Comparison of ENCODE assay signal across 9 cellular contexts in genomic region chr22:46935506-46936377, GRCh38.
A peak's percentile ranks its signal among the peaks of the same experiment; 100 is the strongest.
DNase-seq lines count a peak whose midpoint lies in the region; ATAC-seq lines count a peak whose summit lies in the region.
"Had no signal": no experiment of that assay in that cellular context is flagged by ENCODE, and none has a peak within 500 bp of the region (broad histone marks: within the 10 kb centered on the region; RNA-seq: fewer than 3 reads in every experiment).

No MANE protein-coding gene starts in this region.

- DNase-seq in NCI-H345 (lab: John Stamatoyannopoulos, UW): peak; percentile 1
- DNase-seq in NCI-H345 treated with DMSO at 0.1 percent for 48 hours (lab: John Stamatoyannopoulos, UW; ENCODE audit: unreplicated experiment): no peak
- DNase-seq in activated T-helper 2 cell treated with anti-CD3 and anti-CD28 coated beads, Interferon-gamma antibody, Interleukin-2, Interleukin-4, amounts not matched to agents 10 μg/mL and 5 μg/mL and 100 μg/mL, durations not matched to agents 14 hours and 24 hours and 36 hours (ENCODE audit: low spot score): no peak
- DNase-seq in left kidney (ENCODE audit: low read depth, low spot score): peak; percentile 51
- no peak for DNase-seq in stimulated activated effector memory CD8-positive, alpha-beta T cell treated with anti-CD3 and anti-CD28 coated beads, Interleukin-12 subunit alpha, Interleukin-12 subunit beta, amount 100 ng/mL, for 72 hours (ENCODE audit: low spot score in 2 of 2)
- DNase-seq: NCI-H1092 treated with DMSO at 0.1 percent for 48 hours had no signal

- H3K27me3 Mint-ChIP-seq in activated T-helper 2 cell treated with anti-CD3 and anti-CD28 coated beads, Interferon-gamma antibody, Interleukin-2, Interleukin-4, amounts not matched to agents 10 μg/mL and 5 μg/mL and 100 μg/mL, durations not matched to agents 14 hours and 24 hours and 36 hours (ENCODE audit: low read depth): no peaks in the 10 kb centered on the region

- ATAC-seq in stimulated activated effector memory CD8-positive, alpha-beta T cell treated with anti-CD3 and anti-CD28 coated beads, Interleukin-12 subunit alpha, Interleukin-12 subunit beta, amount 100 ng/mL, for 72 hours: no peak
- no peak for ATAC-seq in HG03039 (IDR thresholded peaks at IDR 0.05; ENCODE audit: unreplicated experiment)
- no peak for ATAC-seq in HG03175 (IDR thresholded peaks at IDR 0.05; ENCODE audit: unreplicated experiment)
- ATAC-seq in GM18511 (IDR thresholded peaks at IDR 0.05; ENCODE audit: unreplicated experiment): no peak

- H3K27ac Mint-ChIP-seq in activated T-helper 2 cell treated with anti-CD3 and anti-CD28 coated beads, Interferon-gamma antibody, Interleukin-2, Interleukin-4, amounts not matched to agents 10 μg/mL and 5 μg/mL and 100 μg/mL, durations not matched to agents 14 hours and 24 hours and 36 hours: peak overlapping the region; percentile 10
- peak overlapping the region; percentile 68 for H3K27ac Mint-ChIP-seq in stimulated activated effector memory CD8-positive, alpha-beta T cell treated with anti-CD3 and anti-CD28 coated beads, Interleukin-12 subunit alpha, Interleukin-12 subunit beta, amount 100 ng/mL, for 72 hours

- H3K4me1 Mint-ChIP-seq in activated T-helper 2 cell treated with anti-CD3 and anti-CD28 coated beads, Interferon-gamma antibody, Interleukin-2, Interleukin-4, amounts not matched to agents 10 μg/mL and 5 μg/mL and 100 μg/mL, durations not matched to agents 14 hours and 24 hours and 36 hours (ENCODE audit: low read depth): peaks cover 15% of the 10 kb centered on the region
- peaks cover 47% of the 10 kb centered on the region for H3K4me1 Mint-ChIP-seq in stimulated activated effector memory CD8-positive, alpha-beta T cell treated with anti-CD3 and anti-CD28 coated beads, Interleukin-12 subunit alpha, Interleukin-12 subunit beta, amount 100 ng/mL, for 72 hours

- no peak overlapping the region for H3K4me3 Mint-ChIP-seq in activated T-helper 2 cell treated with anti-CD3 and anti-CD28 coated beads, Interferon-gamma antibody, Interleukin-2, Interleukin-4, amounts not matched to agents 10 μg/mL and 5 μg/mL and 100 μg/mL, durations not matched to agents 14 hours and 24 hours and 36 hours (ENCODE audit: low read depth)
- no peak overlapping the region for H3K4me3 Mint-ChIP-seq in stimulated activated effector memory CD8-positive, alpha-beta T cell treated with anti-CD3 and anti-CD28 coated beads, Interleukin-12 subunit alpha, Interleukin-12 subunit beta, amount 100 ng/mL, for 72 hours

- no peaks in the 10 kb centered on the region for H3K9me3 Mint-ChIP-seq in activated T-helper 2 cell treated with anti-CD3 and anti-CD28 coated beads, Interferon-gamma antibody, Interleukin-2, Interleukin-4, amounts not matched to agents 10 μg/mL and 5 μg/mL and 100 μg/mL, durations not matched to agents 14 hours and 24 hours and 36 hours
- H3K9me3 Mint-ChIP-seq in stimulated activated effector memory CD8-positive, alpha-beta T cell treated with anti-CD3 and anti-CD28 coated beads, Interleukin-12 subunit alpha, Interleukin-12 subunit beta, amount 100 ng/mL, for 72 hours: no peaks in the 10 kb centered on the region

- intact Hi-C loops in activated T-helper 2 cell treated with anti-CD3 and anti-CD28 coated beads, Interferon-gamma antibody, Interleukin-2, Interleukin-4, amounts not matched to agents 10 μg/mL and 5 μg/mL and 100 μg/mL, durations not matched to agents 14 hours and 24 hours and 36 hours (cut with micrococcal nuclease): no loop called here

- H3K36me3 Mint-ChIP-seq in activated T-helper 2 cell treated with anti-CD3 and anti-CD28 coated beads, Interferon-gamma antibody, Interleukin-2, Interleukin-4, amounts not matched to agents 10 μg/mL and 5 μg/mL and 100 μg/mL, durations not matched to agents 14 hours and 24 hours and 36 hours (ENCODE audit: low read depth): peaks cover 13% of the 10 kb centered on the region
- peaks cover 37% of the 10 kb centered on the region for H3K36me3 Mint-ChIP-seq in stimulated activated effector memory CD8-positive, alpha-beta T cell treated with anti-CD3 and anti-CD28 coated beads, Interleukin-12 subunit alpha, Interleukin-12 subunit beta, amount 100 ng/mL, for 72 hours

Comparison
In these comparisons a context has a peak if more than half of its experiments do, and no peak if none do; other contexts are left out.
1. DNase-seq: peak in NCI-H345 (single experiment) and left kidney (single experiment); none in NCI-H345 treated with DMSO at 0.1 percent for 48 hours (single experiment), activated T-helper 2 cell treated with anti-CD3 and anti-CD28 coated beads, Interferon-gamma antibody, Interleukin-2, Interleukin-4, amounts not matched to agents 10 μg/mL and 5 μg/mL and 100 μg/mL, durations not matched to agents 14 hours and 24 hours and 36 hours (single experiment) and stimulated activated effector memory CD8-positive, alpha-beta T cell treated with anti-CD3 and anti-CD28 coated beads, Interleukin-12 subunit alpha, Interleukin-12 subunit beta, amount 100 ng/mL, for 72 hours (0 of 2).